ENCODE assay signal across 9 cellular contexts in genomic region chr7:51647931-51648351, GRCh38.
A peak's percentile ranks its signal among the peaks of the same experiment; 100 is the strongest.
DNase-seq lines count a peak whose midpoint lies in the region; FAIRE-seq and TF ChIP-seq lines count a peak whose summit lies in the region.
"Had no signal": no experiment of that assay in that cellular context is flagged by ENCODE, and none has a peak within 500 bp of the region (broad histone marks: within the 10 kb centered on the region; RNA-seq: fewer than 3 reads in every experiment).

No MANE protein-coding gene starts in this region.

- no peak for FAIRE-seq in GM12892 (lab: Jason Lieb, UNC)

- H3K27me3 ChIP-seq in right atrium auricular region = no peaks in the 10 kb centered on the region
- no peaks in the 10 kb centered on the region for H3K27me3 ChIP-seq in smooth muscle cell (ENCODE audit: low read depth)
- H3K27me3 ChIP-seq: MG63, SJSA1 had no signal

- 28% methylated on average over 14 of the region's 14 CpGs for WGBS in smooth muscle cell (ENCODE audit: low lambda C conversion rate)

- H2AFZ ChIP-seq in smooth muscle cell (ENCODE audit: low read depth) = no peak overlapping the region

- H3K4me2 ChIP-seq in smooth muscle cell = peak overlapping the region; percentile 53

- H3K36me3 ChIP-seq in right atrium auricular region = no peaks in the 10 kb centered on the region
- no peaks in the 10 kb centered on the region for H3K36me3 ChIP-seq in smooth muscle cell (ENCODE audit: low read depth)
- H3K36me3 ChIP-seq: MG63, SJSA1 had no signal

- H3K4me3 ChIP-seq in right atrium auricular region (no peak overlapping the region), smooth muscle cell (no peak overlapping the region)
- H3K4me3 ChIP-seq: MG63, SJSA1 had no signal

- peaks cover 12% of the 10 kb centered on the region for H3F3A ChIP-seq in smooth muscle cell (ENCODE audit: low read depth)

- H4K20me1 ChIP-seq in smooth muscle cell (ENCODE audit: low read depth) = no peaks in the 10 kb centered on the region

- H3K79me2 ChIP-seq in smooth muscle cell (ENCODE audit: low read depth) = no peaks in the 10 kb centered on the region

- H3K4me1 ChIP-seq in right atrium auricular region = no peaks in the 10 kb centered on the region
- H3K4me1 ChIP-seq in smooth muscle cell (ENCODE audit: low read depth) = no peaks in the 10 kb centered on the region
- H3K4me1 ChIP-seq: SJSA1 had no signal

- in situ Hi-C loops in SK-MEL-5 (cut with HindIII; ENCODE audit: low pct_unique_long_range_greater_than_20kb, low sequenced_read_pairs) = no loop called here

- peak; percentile 70 for DNase-seq in LoVo (ENCODE audit: low spot score)
- DNase-seq in SK-MEL-5 (ENCODE audit: low read depth, low spot score) = peak; percentile 30
- peak; percentile 63 for DNase-seq in right atrium auricular region (ENCODE audit: low spot score)
- DNase-seq in smooth muscle cell (lab: John Stamatoyannopoulos, UW; ENCODE audit: unreplicated experiment) = peak; percentile 8
- no peak for DNase-seq in CD1c-positive myeloid dendritic cell (ENCODE audit: extremely low spot score)
- no peak for DNase-seq in GM12892 (ENCODE audit: insufficient read length)
- no peak for DNase-seq in HuH-7.5 (ENCODE audit: low spot score)
- DNase-seq: MG63 had no signal

- no peak for TF ChIP-seq CTCF in right atrium auricular region (IDR thresholded peaks at IDR 0.05)
- TF ChIP-seq CTCF in smooth muscle cell (IDR thresholded peaks at IDR 0.05; ENCODE audit: borderline replicate concordance, insufficient read depth, poor library complexity, severe bottlenecking) = no peak

- H3K27ac ChIP-seq in right atrium auricular region (no peak overlapping the region), smooth muscle cell (ENCODE audit: low read depth) (peak overlapping the region; percentile 82)
- H3K27ac ChIP-seq: SJSA1 had no signal

- TF ChIP-seq POLR2A in GM12892 (IDR thresholded peaks at IDR 0.05; ENCODE audit: low read depth, low read length) = no peak

- peak overlapping the region; percentile 19 for H3K9ac ChIP-seq in smooth muscle cell (ENCODE audit: low read depth)

- no peaks in the 10 kb centered on the region for H3K9me3 ChIP-seq in right atrium auricular region
- no peaks in the 10 kb centered on the region for H3K9me3 ChIP-seq in smooth muscle cell (replicated peaks; ENCODE audit: low read depth)
- H3K9me3 ChIP-seq: MG63 had no signal

Comparison
In these comparisons a context has a peak if more than half of its experiments do, and no peak if none do; other contexts are left out.
1. DNase-seq: peak in LoVo (single experiment), SK-MEL-5 (single experiment), right atrium auricular region (single experiment) and smooth muscle cell (single experiment); none in CD1c-positive myeloid dendritic cell (single experiment), GM12892 (single experiment) and HuH-7.5 (single experiment).